Comparison of ENCODE assay signal across 1 cellular context in the genomic region with DNA sequence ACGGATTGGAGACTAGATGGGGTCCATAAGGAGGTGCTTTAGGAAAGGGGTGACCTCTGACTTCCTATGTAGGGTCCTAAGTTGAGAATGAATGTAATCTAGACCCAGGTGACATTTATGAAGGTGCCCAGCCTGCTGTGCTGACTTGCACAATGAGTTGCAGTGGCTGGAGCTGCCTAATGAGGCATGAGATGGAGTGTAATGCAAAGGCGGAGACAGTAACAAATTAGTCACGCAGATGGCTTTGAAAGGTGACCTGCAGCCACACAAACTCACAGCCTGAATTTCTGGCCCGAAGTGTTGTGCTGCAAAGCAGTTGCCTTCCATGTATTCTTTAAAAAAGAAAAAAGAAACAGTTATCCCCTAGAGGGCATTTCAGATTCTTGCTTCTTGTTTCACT.
TF ChIP-seq lines count a peak whose summit lies in the region.

No MANE protein-coding gene starts in this region.

TF ChIP-seq in GM23338, 12 proteins besides CTCF, POLR2A, EP300 and RAD21 (continued from another document):
- no peak for TF ChIP-seq NANOG (IDR thresholded peaks at IDR 0.05; ENCODE audit: borderline replicate concordance)
